32 cellular contexts compared by ENCODE assay signal in the genomic region with DNA sequence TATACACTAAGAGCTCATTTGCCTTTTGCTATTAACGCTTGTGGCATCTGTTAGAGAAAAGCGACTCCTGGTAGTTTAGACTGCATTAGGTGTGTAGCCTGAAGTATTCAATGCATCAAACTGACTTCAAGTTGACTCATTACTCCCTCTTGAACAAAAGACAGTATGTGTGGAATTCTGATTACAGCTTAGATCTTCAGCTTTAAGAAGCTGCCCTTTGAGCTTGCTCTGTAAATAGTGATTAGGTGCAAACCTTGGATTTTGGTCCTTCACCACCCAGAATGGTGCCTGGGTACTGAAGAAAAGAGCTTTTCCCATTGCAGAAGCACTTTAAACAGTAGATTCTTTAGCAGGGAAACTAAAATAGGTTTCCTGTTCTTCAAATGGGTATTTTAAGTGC.
"Had no signal": no experiment of that assay in that cellular context is flagged by ENCODE, and none has a peak within 500 bp of the region (broad histone marks: within the 10 kb centered on the region; RNA-seq: fewer than 3 reads in every experiment).

No MANE protein-coding gene starts in this region.

- H3K27me3 Mint-ChIP-seq: activated CD4-positive, alpha-beta memory T cell treated with anti-CD3 and anti-CD28 coated beads, Interleukin-2, amount 10 ng/mL, durations not matched to agents 7 days and 5 days; activated CD4-positive, alpha-beta T cell treated with anti-CD3 and anti-CD28 coated beads, Interleukin-2, amount 10 ng/mL, durations not matched to agents 7 days and 5 days; activated naive CD4-positive, alpha-beta T cell treated with anti-CD3 and anti-CD28 coated beads, Interleukin-2, amount 50 U/mL, for 24 hours; activated naive CD8-positive, alpha-beta T cell treated with anti-CD3 and anti-CD28 coated beads, Interleukin-2, amount 50 U/mL, for 24 hours; memory B cell; stimulated activated memory B cell treated with anti-CD40 and anti-IgM and Interleukin-4, amounts not matched to agents 10 μg/mL and 1 μg/mL and 100 μg/mL, for 72 hours; stimulated activated naive CD8-positive, alpha-beta T cell treated with anti-CD3 and anti-CD28 coated beads, Interleukin-15, amount 100 ng/mL, for 72 hours had no signal

- H3K4me3 ChIP-seq: breast epithelium, gastrocnemius medialis, skin epidermis, upper lobe of left lung had no signal

- ATAC-seq: activated naive CD8-positive, alpha-beta T cell treated with anti-CD3 and anti-CD28 coated beads, Interleukin-2, amount 50 U/mL, for 24 hours; gastrocnemius medialis; left cardiac atrium; naive thymus-derived CD8-positive, alpha-beta T cell; sciatic nerve; stimulated activated memory B cell treated with anti-CD40 and anti-IgM and Interleukin-4, amounts not matched to agents 10 μg/mL and 1 μg/mL and 100 μg/mL, for 72 hours; stimulated activated naive CD8-positive, alpha-beta T cell treated with anti-CD3 and anti-CD28 coated beads, Interleukin-15, amount 100 ng/mL, for 72 hours had no signal

- H3K9me3 ChIP-seq: breast epithelium, gastrocnemius medialis, upper lobe of left lung had no signal

- H3K4me1 Mint-ChIP-seq: activated CD4-positive, alpha-beta memory T cell treated with anti-CD3 and anti-CD28 coated beads, Interleukin-2, amount 10 ng/mL, durations not matched to agents 7 days and 5 days; activated CD4-positive, alpha-beta T cell treated with anti-CD3 and anti-CD28 coated beads, Interleukin-2, amount 10 ng/mL, durations not matched to agents 7 days and 5 days; activated naive CD4-positive, alpha-beta T cell treated with anti-CD3 and anti-CD28 coated beads, Interleukin-2, amount 50 U/mL, for 24 hours; activated naive CD8-positive, alpha-beta T cell treated with anti-CD3 and anti-CD28 coated beads, Interleukin-2, amount 50 U/mL, for 24 hours; memory B cell; naive thymus-derived CD8-positive, alpha-beta T cell; stimulated activated memory B cell treated with anti-CD40 and anti-IgM and Interleukin-4, amounts not matched to agents 10 μg/mL and 1 μg/mL and 100 μg/mL, for 72 hours; stimulated activated naive CD8-positive, alpha-beta T cell treated with anti-CD3 and anti-CD28 coated beads, Interleukin-15, amount 100 ng/mL, for 72 hours had no signal

- H3K27ac ChIP-seq: breast epithelium, gastrocnemius medialis, skin epidermis, WERI-Rb-1 had no signal

- H3K4me3 Mint-ChIP-seq: activated CD4-positive, alpha-beta memory T cell treated with anti-CD3 and anti-CD28 coated beads, Interleukin-2, amount 10 ng/mL, durations not matched to agents 7 days and 5 days; activated CD4-positive, alpha-beta T cell treated with anti-CD3 and anti-CD28 coated beads, Interleukin-2, amount 10 ng/mL, durations not matched to agents 7 days and 5 days; activated naive CD4-positive, alpha-beta T cell treated with anti-CD3 and anti-CD28 coated beads, Interleukin-2, amount 50 U/mL, for 24 hours; activated naive CD8-positive, alpha-beta T cell treated with anti-CD3 and anti-CD28 coated beads, Interleukin-2, amount 50 U/mL, for 24 hours; memory B cell; naive thymus-derived CD8-positive, alpha-beta T cell; neural crest cell; stimulated activated memory B cell treated with anti-CD40 and anti-IgM and Interleukin-4, amounts not matched to agents 10 μg/mL and 1 μg/mL and 100 μg/mL, for 72 hours; stimulated activated naive CD8-positive, alpha-beta T cell treated with anti-CD3 and anti-CD28 coated beads, Interleukin-15, amount 100 ng/mL, for 72 hours; T-helper 1 cell treated with Interleukin-12 subunit alpha and Interleukin-12 subunit beta and Interleukin-4 antibody, amounts not matched to agents 30 μg/mL and 1 μg/mL, for 36 hours had no signal

- H3K27ac Mint-ChIP-seq: activated CD4-positive, alpha-beta memory T cell treated with anti-CD3 and anti-CD28 coated beads, Interleukin-2, amount 10 ng/mL, durations not matched to agents 7 days and 5 days; activated CD4-positive, alpha-beta T cell treated with anti-CD3 and anti-CD28 coated beads, Interleukin-2, amount 10 ng/mL, durations not matched to agents 7 days and 5 days; activated naive CD4-positive, alpha-beta T cell treated with anti-CD3 and anti-CD28 coated beads, Interleukin-2, amount 50 U/mL, for 24 hours; activated naive CD8-positive, alpha-beta T cell treated with anti-CD3 and anti-CD28 coated beads, Interleukin-2, amount 50 U/mL, for 24 hours; activated T-helper 2 cell treated with anti-CD3 and anti-CD28 coated beads, Interferon-gamma antibody, Interleukin-2, Interleukin-4, amounts not matched to agents 10 μg/mL and 5 μg/mL and 100 μg/mL, durations not matched to agents 14 hours and 24 hours and 36 hours; memory B cell; naive thymus-derived CD8-positive, alpha-beta T cell; stimulated activated memory B cell treated with anti-CD40 and anti-IgM and Interleukin-4, amounts not matched to agents 10 μg/mL and 1 μg/mL and 100 μg/mL, for 72 hours; stimulated activated naive CD8-positive, alpha-beta T cell treated with anti-CD3 and anti-CD28 coated beads, Interleukin-15, amount 100 ng/mL, for 72 hours; T-helper 1 cell treated with Interleukin-12 subunit alpha and Interleukin-12 subunit beta and Interleukin-4 antibody, amounts not matched to agents 30 μg/mL and 1 μg/mL, for 36 hours had no signal

- FAIRE-seq: keratinocyte, TTC549 had no signal

- H3K36me3 Mint-ChIP-seq: activated naive CD4-positive, alpha-beta T cell treated with anti-CD3 and anti-CD28 coated beads, Interleukin-2, amount 50 U/mL, for 24 hours; memory B cell; naive thymus-derived CD8-positive, alpha-beta T cell; stimulated activated memory B cell treated with anti-CD40 and anti-IgM and Interleukin-4, amounts not matched to agents 10 μg/mL and 1 μg/mL and 100 μg/mL, for 72 hours had no signal

- H3K4me1 ChIP-seq: breast epithelium, gastrocnemius medialis, upper lobe of left lung had no signal

- H3K9me3 Mint-ChIP-seq: activated CD4-positive, alpha-beta memory T cell treated with anti-CD3 and anti-CD28 coated beads, Interleukin-2, amount 10 ng/mL, durations not matched to agents 7 days and 5 days; activated CD4-positive, alpha-beta T cell treated with anti-CD3 and anti-CD28 coated beads, Interleukin-2, amount 10 ng/mL, durations not matched to agents 7 days and 5 days; activated naive CD4-positive, alpha-beta T cell treated with anti-CD3 and anti-CD28 coated beads, Interleukin-2, amount 50 U/mL, for 24 hours; activated naive CD8-positive, alpha-beta T cell treated with anti-CD3 and anti-CD28 coated beads, Interleukin-2, amount 50 U/mL, for 24 hours; activated T-helper 2 cell treated with anti-CD3 and anti-CD28 coated beads, Interferon-gamma antibody, Interleukin-2, Interleukin-4, amounts not matched to agents 10 μg/mL and 5 μg/mL and 100 μg/mL, durations not matched to agents 14 hours and 24 hours and 36 hours; neural crest cell; T-helper 1 cell treated with Interleukin-12 subunit alpha and Interleukin-12 subunit beta and Interleukin-4 antibody, amounts not matched to agents 30 μg/mL and 1 μg/mL, for 36 hours had no signal

- H3K27me3 ChIP-seq: gastrocnemius medialis, upper lobe of left lung had no signal

- H3K36me3 ChIP-seq: breast epithelium, gastrocnemius medialis, upper lobe of left lung, WERI-Rb-1 had no signal

- DNase-seq: activated CD4-positive, alpha-beta memory T cell treated with anti-CD3 and anti-CD28 coated beads, Interleukin-2, amount 10 ng/mL, durations not matched to agents 7 days and 5 days; activated CD4-positive, alpha-beta T cell treated with anti-CD3 and anti-CD28 coated beads for 1 hour; activated CD4-positive, alpha-beta T cell treated with anti-CD3 and anti-CD28 coated beads, Interleukin-2, amount 10 ng/mL, durations not matched to agents 7 days and 5 days; activated naive CD8-positive, alpha-beta T cell treated with anti-CD3 and anti-CD28 coated beads, Interleukin-2, amount 50 U/mL, for 24 hours; activated T-cell treated with anti-CD3 and anti-CD28 coated beads, Interleukin-2, amount 50 U/mL, for 48 hours; amygdala; central memory CD4-positive, alpha-beta T cell; gastrocnemius medialis; glutamatergic neuron; left cardiac atrium; naive thymus-derived CD8-positive, alpha-beta T cell; posterior cingulate gyrus; stimulated activated CD4-positive, alpha-beta T cell treated with anti-CD3 and anti-CD28 coated beads, Interleukin-1b, Interleukin-23, amount 100 ng/mL, for 48 hours; stimulated activated CD4-positive, alpha-beta T cell treated with anti-CD3 and anti-CD28 coated beads, Interleukin-4, amount 100 ng/mL, for 4 hours; stimulated activated CD8-positive, alpha-beta memory T cell treated with anti-CD3 and anti-CD28 coated beads, Interleukin-4, amount 100 ng/mL, for 48 hours; stimulated activated naive CD8-positive, alpha-beta T cell treated with anti-CD3 and anti-CD28 coated beads, Interleukin-15, amount 100 ng/mL, for 72 hours; substantia nigra; SW 1271; T-helper 9 cell; upper lobe of left lung; WERI-Rb-1 had no signal
